In genomic region chr6:99013145-99013544, GRCh38 we compare ENCODE assay signal across 12 cellular contexts.
DNase-seq lines count a peak whose midpoint lies in the region; ATAC-seq lines count a peak whose summit lies in the region.
"Had no signal": no experiment of that assay in that cellular context is flagged by ENCODE, and none has a peak within 500 bp of the region (broad histone marks: within the 10 kb centered on the region; RNA-seq: fewer than 3 reads in every experiment).

No MANE protein-coding gene starts in this region.

- H4K8ac ChIP-seq in neuronal stem cell (ENCODE audit: low read depth, low read length): no peak overlapping the region

- H3K36me3 ChIP-seq in adipocyte (ENCODE audit: control insufficient read depth, insufficient read depth, low read length, severe bottlenecking): no peaks in the 10 kb centered on the region
- no peaks in the 10 kb centered on the region for H3K36me3 ChIP-seq in neuronal stem cell (replicated peaks in 1 of 2; ENCODE audit: control insufficient read depth in 2 of 2, insufficient read depth in 2 of 2, low read length in 2 of 2)
- H3K36me3 ChIP-seq: upper lobe of left lung had no signal

- no CpG with 5 or more reads among the region's 2 CpGs for WGBS in neuronal stem cell (ENCODE audit: extremely low coverage in 2 of 2, insufficient read length in 2 of 2, insufficient replicate concordance in 1 of 2), 2 donors

- no peak overlapping the region for H2AFZ ChIP-seq in neuronal stem cell (ENCODE audit: low read length)

- no peak overlapping the region for H2BK12ac ChIP-seq in neuronal stem cell (ENCODE audit: low read length)

- no peak overlapping the region for H3K14ac ChIP-seq in neuronal stem cell (ENCODE audit: low read length)

- H2BK15ac ChIP-seq in neuronal stem cell (ENCODE audit: low read length): no peak overlapping the region

- no peak overlapping the region for H3K23ac ChIP-seq in neuronal stem cell (ENCODE audit: low read depth, low read length, poor library complexity)

- no peaks in the 10 kb centered on the region for H3K79me1 ChIP-seq in neuronal stem cell (ENCODE audit: low read depth, low read length)

- no peaks in the 10 kb centered on the region for H3K27me3 ChIP-seq in adipocyte (replicated peaks; ENCODE audit: control insufficient read depth, insufficient read depth, low read length)
- peaks cover 0 to 3% (median 0%) of the 10 kb centered on the region in 3 experiments for H3K27me3 ChIP-seq in neuronal stem cell (ENCODE audit: control insufficient read depth in 3 of 3, insufficient read depth in 3 of 3, low read depth in 1 of 3, low read length in 3 of 3)
- H3K27me3 ChIP-seq: upper lobe of left lung had no signal

- no peak overlapping the region for H3K9ac ChIP-seq in adipocyte (ENCODE audit: low read length)
- H3K9ac ChIP-seq in neuronal stem cell (ENCODE audit: low read depth, low read length, poor library complexity): no peak overlapping the region

- H3K4ac ChIP-seq in neuronal stem cell (ENCODE audit: low read length): no peak overlapping the region

- H3K4me1 ChIP-seq in adipocyte (ENCODE audit: control insufficient read depth, insufficient read depth, low read length) (peaks cover 5% of the 10 kb centered on the region), neuronal stem cell (ENCODE audit: control insufficient read depth in 2 of 2, insufficient read depth in 1 of 2, low read depth in 1 of 2, low read length in 2 of 2) (no peaks in the 10 kb centered on the region)
- H3K4me1 ChIP-seq: upper lobe of left lung had no signal

- ATAC-seq in HG02973 (IDR thresholded peaks at IDR 0.05; ENCODE audit: unreplicated experiment): no peak
- ATAC-seq: activated naive CD8-positive, alpha-beta T cell treated with anti-CD3 and anti-CD28 coated beads, Interleukin-2, amount 50 U/mL, for 24 hours; left ventricle myocardium superior had no signal

- intact Hi-C loops in head of caudate nucleus (cut with DNase I): no loop called here

- H3K18ac ChIP-seq in neuronal stem cell (ENCODE audit: low read length): no peak overlapping the region

- no peaks in the 10 kb centered on the region for H3K9me3 ChIP-seq in adipocyte (ENCODE audit: control insufficient read depth, low read length)
- no peaks in the 10 kb centered on the region for H3K9me3 ChIP-seq in neuronal stem cell (replicated peaks in 1 of 2; ENCODE audit: control insufficient read depth in 2 of 2, insufficient read depth in 1 of 2, low read depth in 1 of 2, low read length in 2 of 2)
- H3K9me3 ChIP-seq: upper lobe of left lung had no signal

- H2BK120ac ChIP-seq in neuronal stem cell (ENCODE audit: low read depth, low read length): no peak overlapping the region

- no peak overlapping the region for H2AK5ac ChIP-seq in neuronal stem cell (ENCODE audit: low read depth, low read length)

- DNase-seq in AG08395 (ENCODE audit: low spot score): peak; percentile 83
- peak; percentile 79 for DNase-seq in LHCN-M2 (ENCODE audit: low read depth)
- DNase-seq in adipocyte (ENCODE audit: low read depth): peak; percentile 89
- DNase-seq in hepatic stellate cell (ENCODE audit: low spot score): peak; percentile 52
- DNase-seq in head of caudate nucleus: no peak
- no peak for DNase-seq in neuronal stem cell (ENCODE audit: low spot score)
- DNase-seq in activated CD4-positive, CD25-positive, alpha-beta regulatory T cell (lab: John Stamatoyannopoulos, UW): no peak
- DNase-seq: activated naive CD8-positive, alpha-beta T cell treated with anti-CD3 and anti-CD28 coated beads, Interleukin-2, amount 50 U/mL, for 24 hours; CD4-positive, alpha-beta memory T cell; left ventricle myocardium superior; upper lobe of left lung had no signal

- H3K27ac ChIP-seq in neuronal stem cell (replicated peaks; ENCODE audit: low read length): no peak overlapping the region
- H3K27ac ChIP-seq: upper lobe of left lung had no signal

- H4K91ac ChIP-seq in neuronal stem cell (ENCODE audit: low read depth, low read length, poor library complexity): no peak overlapping the region

- H2BK5ac ChIP-seq in neuronal stem cell (ENCODE audit: low read length): no peak overlapping the region

- H3K4me3 ChIP-seq in adipocyte (ENCODE audit: low read length) (no peak overlapping the region), neuronal stem cell (ENCODE audit: low read length in 2 of 2) (no peak overlapping the region)
- H3K4me3 ChIP-seq: upper lobe of left lung had no signal

- H3K4me2 ChIP-seq in neuronal stem cell (ENCODE audit: insufficient read depth, low read length, poor library complexity, severe bottlenecking): no peak overlapping the region

Comparison
In these comparisons a context has a peak if more than half of its experiments do, and no peak if none do; other contexts are left out.
1. DNase-seq: peak in AG08395 (single experiment), LHCN-M2 (single experiment), adipocyte (single experiment) and hepatic stellate cell (single experiment); none in head of caudate nucleus (0 of 42), neuronal stem cell (single experiment) and activated CD4-positive, CD25-positive, alpha-beta regulatory T cell (0 of 4).